19 cellular contexts compared by ENCODE assay signal in the genomic region with DNA sequence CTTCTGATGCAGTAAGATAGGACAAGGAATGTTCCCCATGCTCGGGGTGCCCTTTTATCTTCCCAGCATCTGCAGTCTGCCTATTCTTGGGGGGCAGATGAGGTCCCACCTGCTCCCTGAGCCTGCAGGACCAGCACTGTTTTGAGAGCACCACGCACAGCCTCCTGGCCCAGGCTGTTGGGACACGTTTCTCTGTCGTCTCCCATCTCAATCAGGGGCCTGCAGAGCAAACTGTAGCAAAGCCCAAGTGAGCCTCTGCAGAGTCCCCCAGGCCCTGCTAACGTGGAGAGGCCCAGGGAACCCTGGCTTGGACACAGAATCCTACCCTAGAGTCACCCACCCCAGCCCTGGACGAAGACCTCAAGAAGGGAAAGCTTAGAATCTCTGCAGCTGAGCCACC.
"Had no signal": no experiment of that assay in that cellular context is flagged by ENCODE, and none has a peak within 500 bp of the region (broad histone marks: within the 10 kb centered on the region; RNA-seq: fewer than 3 reads in every experiment).

No MANE protein-coding gene starts in this region.

- H3K27me3 ChIP-seq: dorsolateral prefrontal cortex, left lung, neutrophil had no signal

- H3K4me1 ChIP-seq: left lung, psoas muscle had no signal

- FAIRE-seq: frontal cortex, keratinocyte had no signal

- ATAC-seq: left lung; mucosa of descending colon; naive thymus-derived CD8-positive, alpha-beta T cell; sciatic nerve had no signal

- H3K9me3 ChIP-seq: left lung, mucosa of descending colon, neutrophil, psoas muscle had no signal

- DNase-seq: caudate nucleus; cortex of kidney; effector CD8-positive, alpha-beta T cell; immature natural killer cell; left lung; mesendoderm; mucosa of descending colon; naive thymus-derived CD8-positive, alpha-beta T cell; psoas muscle; retina; stimulated activated CD4-positive, alpha-beta T cell treated with anti-CD3 and anti-CD28 coated beads, Interleukin-12 subunit alpha, Interleukin-12 subunit beta, amount 100 ng/mL, for 4 hours; stimulated activated CD4-positive, alpha-beta T cell treated with anti-CD3 and anti-CD28 coated beads, Interleukin-2, amount 100 ng/mL, for 48 hours; stimulated activated naive CD4-positive, alpha-beta T cell treated with Interleukin-2 at 50 U/mL for 16 hours; trophoblast cell had no signal

- H3K4me3 ChIP-seq: dorsolateral prefrontal cortex, left lung, mucosa of descending colon, psoas muscle had no signal

- H3K27ac ChIP-seq: dorsolateral prefrontal cortex, left lung, neutrophil, psoas muscle had no signal
